1 cellular context compared by ENCODE assay signal in genomic region chr7:66198461-66198860, GRCh38.
TF ChIP-seq lines count a peak whose summit lies in the region.

No MANE protein-coding gene starts in this region.

TF ChIP-seq in H1, 55 proteins besides CTCF, POLR2A, EP300 and RAD21:
- TF ChIP-seq CEBPB (IDR thresholded peaks at IDR 0.05; ENCODE audit: low read depth, low read length) (no peak), SUZ12 (IDR thresholded peaks at IDR 0.05; ENCODE audit: low read length) (no peak), E2F6 (IDR thresholded peaks at IDR 0.05) (no peak), YY1 (IDR thresholded peaks at IDR 0.05; ENCODE audit: low read depth, low read length) (no peak)
